In the genomic region with DNA sequence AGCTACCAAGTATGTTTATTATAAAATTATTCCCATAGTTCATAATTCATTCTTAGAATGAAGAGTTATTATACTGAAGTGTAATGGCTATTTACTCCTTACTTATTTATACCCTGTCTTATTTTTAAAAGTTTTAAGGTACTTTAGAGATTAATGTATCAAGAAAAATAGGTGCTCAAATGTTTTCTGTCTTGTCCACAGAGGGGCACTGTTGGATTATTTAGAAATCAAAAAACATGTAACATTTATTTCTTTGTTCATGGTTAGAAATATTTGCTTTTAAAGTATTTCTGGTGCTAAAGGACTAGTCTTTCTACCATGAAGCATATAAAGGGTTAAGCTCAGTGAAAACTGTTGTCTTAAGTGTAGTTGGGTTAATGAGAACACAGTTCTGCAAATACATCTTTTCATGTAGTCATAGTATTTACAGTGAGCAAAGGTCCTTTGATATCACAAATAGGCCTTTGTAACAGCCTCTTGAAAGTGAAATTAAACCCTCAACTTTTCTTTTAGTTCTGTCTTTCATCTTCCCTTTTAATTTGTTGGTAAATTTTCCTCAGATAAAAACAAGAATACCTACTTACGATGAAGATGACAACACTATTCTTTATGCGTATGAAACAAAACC, we compare ENCODE assay signal across 13 cellular contexts. TPM values are rescaled to one million over a fixed set of nuclear protein-coding genes. Genes with fewer than 3 reads are reported as not detected.
DNase-seq lines count a peak whose midpoint lies in the region; ATAC-seq and TF ChIP-seq lines count a peak whose summit lies in the region.
"Had no signal": no experiment of that assay in that cellular context is flagged by ENCODE, and none has a peak within 500 bp of the region (broad histone marks: within the 10 kb centered on the region; RNA-seq: fewer than 3 reads in every experiment).

No MANE protein-coding gene starts in this region.

- H3K4me1 Mint-ChIP-seq in HFFc6 (ENCODE audit: low read depth) (peaks cover 11% of the 10 kb centered on the region), WTC11 (0 out of 2 replicates have a peak, but pooled peaks cover 3% of the 10 kb centered on the region)

- H3K4me3 Mint-ChIP-seq in HFFc6 (no peak overlapping the region), WTC11 (no peak overlapping the region)
- H3K4me3 Mint-ChIP-seq: naive thymus-derived CD8-positive, alpha-beta T cell had no signal

- TF ChIP-seq CTCF in HFFc6 (IDR thresholded peaks at IDR 0.05): peak; percentile 61
- TF ChIP-seq CTCF in kidney epithelial cell (IDR thresholded peaks at IDR 0.05; ENCODE audit: insufficient read depth, low read length, poor library complexity, severe bottlenecking): peak; percentile 26
- TF ChIP-seq CTCF in upper lobe of left lung (IDR thresholded peaks at IDR 0.05): no peak
- no peak for TF ChIP-seq CTCF in WTC11 (IDR thresholded peaks at IDR 0.05)

- 80 to 87% methylated on average over 2 of the region's 2 CpGs for WGBS in upper lobe of left lung, 2 donors

- ATAC-seq in upper lobe of left lung (ENCODE audit: low FRiP score in 2 of 2): no peak
- ATAC-seq in WTC11: no peak
- no peak for ATAC-seq in GM21737 (IDR thresholded peaks at IDR 0.05; ENCODE audit: unreplicated experiment)
- ATAC-seq in HG02938 (IDR thresholded peaks at IDR 0.05; ENCODE audit: unreplicated experiment): no peak
- ATAC-seq: gastrocnemius medialis; naive thymus-derived CD8-positive, alpha-beta T cell had no signal

- POLR2A ChIA-PET in WTC11 (lab: Charles Lee): no interaction called here

- no peak overlapping the region for H3K27ac ChIP-seq in upper lobe of left lung

- H3K27me3 Mint-ChIP-seq in HFFc6 (ENCODE audit: insufficient read depth) (no peaks in the 10 kb centered on the region), WTC11 (ENCODE audit: low read depth) (peaks cover 7% of the 10 kb centered on the region)
- H3K27me3 Mint-ChIP-seq: naive thymus-derived CD8-positive, alpha-beta T cell had no signal

- H3K27ac Mint-ChIP-seq in HFFc6 (no peak overlapping the region), WTC11 (no peak overlapping the region)

- no peaks in the 10 kb centered on the region for H3K9me3 Mint-ChIP-seq in HFFc6
- no peaks in the 10 kb centered on the region for H3K9me3 Mint-ChIP-seq in WTC11
- H3K9me3 Mint-ChIP-seq: naive thymus-derived CD8-positive, alpha-beta T cell had no signal

- peak; percentile 1 for DNase-seq in ACHN
- DNase-seq in HFFc6: no peak
- DNase-seq in amniotic stem cell (lab: John Stamatoyannopoulos, UW): peak; percentile 0
- no peak for DNase-seq in kidney epithelial cell (ENCODE audit: low read depth)
- DNase-seq in upper lobe of left lung: no peak
- DNase-seq in WTC11 (ENCODE audit: low spot score): no peak
- DNase-seq: activated naive CD4-positive, alpha-beta T cell treated with Interleukin-2 at 50 U/mL for 16 hours; DMS79 treated with DMSO at 0.1 percent for 48 hours; gastrocnemius medialis; NCI-H2029 had no signal

- no peak overlapping the region for H3K4me3 ChIP-seq in kidney epithelial cell (ENCODE audit: low read depth, low read length)
- no peak overlapping the region for H3K4me3 ChIP-seq in upper lobe of left lung
- H3K4me3 ChIP-seq: gastrocnemius medialis had no signal

- no peaks in the 10 kb centered on the region for H3K36me3 ChIP-seq in kidney epithelial cell (ENCODE audit: control insufficient read depth, insufficient read depth, low read length)
- H3K36me3 ChIP-seq in upper lobe of left lung: no peaks in the 10 kb centered on the region
- H3K36me3 ChIP-seq: gastrocnemius medialis had no signal

- in situ Hi-C loops in ACHN (cut with HindIII; ENCODE audit: low pct_ligation_motif_present, low pct_unique_long_range_greater_than_20kb, low sequenced_read_pairs): no loop called here

- H3K4me1 ChIP-seq in upper lobe of left lung: peaks cover 0 to 5% (median 0%) of the 10 kb centered on the region in 4 donors

- H3K9me3 ChIP-seq in upper lobe of left lung: no peaks in the 10 kb centered on the region
- H3K9me3 ChIP-seq: gastrocnemius medialis had no signal

- no peak for TF ChIP-seq EP300 in upper lobe of left lung (IDR thresholded peaks at IDR 0.05)

- CTCF ChIA-PET in WTC11 (lab: Charles Lee): no interaction called here

- H3K27me3 ChIP-seq in kidney epithelial cell (ENCODE audit: control insufficient read depth, insufficient read depth, low read length) (peaks cover under 1% of the 10 kb centered on the region), upper lobe of left lung (no peaks in the 10 kb centered on the region)
- H3K27me3 ChIP-seq: gastrocnemius medialis had no signal

- no peak for TF ChIP-seq POLR2A in upper lobe of left lung (IDR thresholded peaks at IDR 0.05)

- H3K36me3 Mint-ChIP-seq in HFFc6 (ENCODE audit: low read depth) (no peaks in the 10 kb centered on the region), WTC11 (no peaks in the 10 kb centered on the region)

TF ChIP-seq in WTC11, 78 proteins besides CTCF, POLR2A, EP300 and RAD21:
- TF ChIP-seq NR3C1 (CRISPR knock-in tag; conservative IDR thresholded peaks at IDR 0.05; ENCODE audit: low read depth) (no peak), KAT7 (CRISPR knock-in tag; IDR thresholded peaks at IDR 0.05; ENCODE audit: borderline replicate concordance) (no peak), IRF2 (CRISPR knock-in tag; IDR thresholded peaks at IDR 0.05; ENCODE audit: borderline replicate concordance, low read depth) (no peak), JUN (CRISPR knock-in tag; IDR thresholded peaks at IDR 0.05) (no peak), EMX1 (CRISPR knock-in tag; IDR thresholded peaks at IDR 0.05) (no peak), FOXK1 (CRISPR knock-in tag; IDR thresholded peaks at IDR 0.05) (no peak), CREM (CRISPR knock-in tag; IDR thresholded peaks at IDR 0.05) (no peak), MLX (CRISPR knock-in tag; IDR thresholded peaks at IDR 0.05) (no peak), ZSCAN18 (CRISPR knock-in tag; IDR thresholded peaks at IDR 0.05) (no peak)

RNA-seq across cellular contexts. Expression of gene SCML1, which starts 7.7 kb away (rescaled TPM):
- total RNA-seq in HFFc6 (2021; fragmentation: NEBNext Ultra II Directional; extraction: Animal tissue kit (Norgen Biotek cat#: 25700)): 10 to 100 TPM in 3 of 6 experiments, 1 to 10 TPM in 3; 7.3 to 11.3 (median 9.8) TPM
- total RNA-seq in kidney epithelial cell (3.0 and 4.0 TPM in 2 replicates), upper lobe of left lung (10 to 100 TPM in 4 of 6 donors, 1 to 10 TPM in 2; 6.8 to 20.9 (median 12.8) TPM), WTC11 (2021) (1.5 to 2.3 TPM (median 1.8 TPM) in 3 replicates)

Comparison
In these comparisons a context has a peak if more than half of its experiments do, and no peak if none do; other contexts are left out.
1. DNase-seq: peak in ACHN (single experiment) and amniotic stem cell (single experiment); none in HFFc6 (single experiment), kidney epithelial cell (single experiment), upper lobe of left lung (0 of 2) and WTC11 (single experiment).
2. CTCF ChIP-seq: peak in HFFc6 (single experiment) and kidney epithelial cell (single experiment); none in upper lobe of left lung (0 of 6) and WTC11 (single experiment).